In genomic region chr7:21547511-21547910, GRCh38 we compare ENCODE assay signal across 24 cellular contexts.
"Had no signal": no experiment of that assay in that cellular context is flagged by ENCODE, and none has a peak within 500 bp of the region (broad histone marks: within the 10 kb centered on the region; RNA-seq: fewer than 3 reads in every experiment).

No MANE protein-coding gene starts in this region.

- H3K4me2 ChIP-seq: smooth muscle cell had no signal

- H3K36me3 ChIP-seq: gastrocnemius medialis, left ventricle myocardium inferior, vagina had no signal

- H3K9me3 ChIP-seq: gastrocnemius medialis, left ventricle myocardium inferior, testis, vagina had no signal

- H3K36me3 Mint-ChIP-seq: brain, WTC11 had no signal

- H3K27ac ChIP-seq: gastrocnemius medialis, left ventricle myocardium inferior, testis, vagina had no signal

- H3K4me3 Mint-ChIP-seq: brain; naive thymus-derived CD4-positive, alpha-beta T cell; neural crest cell; WTC11 had no signal

- H3K9me3 Mint-ChIP-seq: activated naive CD4-positive, alpha-beta T cell treated with anti-CD3 and anti-CD28 coated beads, Interleukin-2, amount 50 U/mL, for 72 hours; brain; neural crest cell; WTC11 had no signal

- H3K27ac Mint-ChIP-seq: activated naive CD4-positive, alpha-beta T cell treated with anti-CD3 and anti-CD28 coated beads, Interleukin-2, amount 50 U/mL, for 72 hours; brain; naive thymus-derived CD4-positive, alpha-beta T cell; WTC11 had no signal

- H3K27me3 ChIP-seq: testis, vagina had no signal

- H3K4me3 ChIP-seq: gastrocnemius medialis, left ventricle myocardium inferior, smooth muscle cell, testis, vagina had no signal

- DNase-seq: activated gamma-delta T cell treated with Interleukin-2 at 50 U/mL for 16 hours; activated T-cell treated with anti-CD3 and anti-CD28 coated beads, Interleukin-2, amount 50 U/mL, for 1 hour; aorta; caudate nucleus; dermis blood vessel endothelial cell; effector CD8-positive, alpha-beta T cell; gastrocnemius medialis; hippocampal formation; left ventricle myocardium inferior; naive thymus-derived CD4-positive, alpha-beta T cell; occipital lobe; stimulated activated CD4-positive, alpha-beta T cell treated with anti-CD3 and anti-CD28 coated beads, Interleukin-15, amount 100 ng/mL, for 24 hours; stimulated activated CD4-positive, alpha-beta T cell treated with anti-CD3 and anti-CD28 coated beads, Interleukin-2, amount 100 ng/mL, for 48 hours; stimulated activated CD8-positive, alpha-beta memory T cell treated with anti-CD3 and anti-CD28 coated beads, Interleukin-4, amount 100 ng/mL, for 48 hours; stimulated activated naive CD4-positive, alpha-beta T cell; testis; trophoblast cell had no signal

- ATAC-seq: activated naive CD4-positive, alpha-beta T cell treated with anti-CD3 and anti-CD28 coated beads, Interleukin-2, amount 50 U/mL, for 72 hours; gastrocnemius medialis; naive thymus-derived CD4-positive, alpha-beta T cell; sciatic nerve; WTC11 had no signal
